ENCODE assay signal across 1 cellular context in the genomic region with DNA sequence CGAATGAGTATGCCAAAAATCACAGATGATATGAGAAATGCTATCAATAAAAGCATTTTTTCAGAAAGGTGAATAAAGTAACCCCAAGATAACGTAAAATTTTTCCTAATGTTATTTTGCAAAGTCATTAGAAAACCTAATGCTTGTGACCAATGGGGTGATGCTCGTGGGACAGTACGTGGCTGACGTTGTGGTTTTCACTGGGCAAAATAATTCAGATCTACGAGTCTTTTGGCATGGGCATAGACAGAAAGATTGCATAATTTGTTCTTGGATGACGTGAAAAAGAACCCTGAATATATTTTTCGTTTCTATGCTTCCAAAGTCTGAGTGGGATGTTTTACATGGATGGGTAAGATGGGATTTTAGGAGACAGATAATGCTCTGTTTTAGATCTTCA.
TF ChIP-seq lines count a peak whose summit lies in the region.

No MANE protein-coding gene starts in this region.

TF ChIP-seq in GM23338, 12 proteins besides CTCF, POLR2A, EP300 and RAD21 (continued from another document):
- TF ChIP-seq, protein P1, sequence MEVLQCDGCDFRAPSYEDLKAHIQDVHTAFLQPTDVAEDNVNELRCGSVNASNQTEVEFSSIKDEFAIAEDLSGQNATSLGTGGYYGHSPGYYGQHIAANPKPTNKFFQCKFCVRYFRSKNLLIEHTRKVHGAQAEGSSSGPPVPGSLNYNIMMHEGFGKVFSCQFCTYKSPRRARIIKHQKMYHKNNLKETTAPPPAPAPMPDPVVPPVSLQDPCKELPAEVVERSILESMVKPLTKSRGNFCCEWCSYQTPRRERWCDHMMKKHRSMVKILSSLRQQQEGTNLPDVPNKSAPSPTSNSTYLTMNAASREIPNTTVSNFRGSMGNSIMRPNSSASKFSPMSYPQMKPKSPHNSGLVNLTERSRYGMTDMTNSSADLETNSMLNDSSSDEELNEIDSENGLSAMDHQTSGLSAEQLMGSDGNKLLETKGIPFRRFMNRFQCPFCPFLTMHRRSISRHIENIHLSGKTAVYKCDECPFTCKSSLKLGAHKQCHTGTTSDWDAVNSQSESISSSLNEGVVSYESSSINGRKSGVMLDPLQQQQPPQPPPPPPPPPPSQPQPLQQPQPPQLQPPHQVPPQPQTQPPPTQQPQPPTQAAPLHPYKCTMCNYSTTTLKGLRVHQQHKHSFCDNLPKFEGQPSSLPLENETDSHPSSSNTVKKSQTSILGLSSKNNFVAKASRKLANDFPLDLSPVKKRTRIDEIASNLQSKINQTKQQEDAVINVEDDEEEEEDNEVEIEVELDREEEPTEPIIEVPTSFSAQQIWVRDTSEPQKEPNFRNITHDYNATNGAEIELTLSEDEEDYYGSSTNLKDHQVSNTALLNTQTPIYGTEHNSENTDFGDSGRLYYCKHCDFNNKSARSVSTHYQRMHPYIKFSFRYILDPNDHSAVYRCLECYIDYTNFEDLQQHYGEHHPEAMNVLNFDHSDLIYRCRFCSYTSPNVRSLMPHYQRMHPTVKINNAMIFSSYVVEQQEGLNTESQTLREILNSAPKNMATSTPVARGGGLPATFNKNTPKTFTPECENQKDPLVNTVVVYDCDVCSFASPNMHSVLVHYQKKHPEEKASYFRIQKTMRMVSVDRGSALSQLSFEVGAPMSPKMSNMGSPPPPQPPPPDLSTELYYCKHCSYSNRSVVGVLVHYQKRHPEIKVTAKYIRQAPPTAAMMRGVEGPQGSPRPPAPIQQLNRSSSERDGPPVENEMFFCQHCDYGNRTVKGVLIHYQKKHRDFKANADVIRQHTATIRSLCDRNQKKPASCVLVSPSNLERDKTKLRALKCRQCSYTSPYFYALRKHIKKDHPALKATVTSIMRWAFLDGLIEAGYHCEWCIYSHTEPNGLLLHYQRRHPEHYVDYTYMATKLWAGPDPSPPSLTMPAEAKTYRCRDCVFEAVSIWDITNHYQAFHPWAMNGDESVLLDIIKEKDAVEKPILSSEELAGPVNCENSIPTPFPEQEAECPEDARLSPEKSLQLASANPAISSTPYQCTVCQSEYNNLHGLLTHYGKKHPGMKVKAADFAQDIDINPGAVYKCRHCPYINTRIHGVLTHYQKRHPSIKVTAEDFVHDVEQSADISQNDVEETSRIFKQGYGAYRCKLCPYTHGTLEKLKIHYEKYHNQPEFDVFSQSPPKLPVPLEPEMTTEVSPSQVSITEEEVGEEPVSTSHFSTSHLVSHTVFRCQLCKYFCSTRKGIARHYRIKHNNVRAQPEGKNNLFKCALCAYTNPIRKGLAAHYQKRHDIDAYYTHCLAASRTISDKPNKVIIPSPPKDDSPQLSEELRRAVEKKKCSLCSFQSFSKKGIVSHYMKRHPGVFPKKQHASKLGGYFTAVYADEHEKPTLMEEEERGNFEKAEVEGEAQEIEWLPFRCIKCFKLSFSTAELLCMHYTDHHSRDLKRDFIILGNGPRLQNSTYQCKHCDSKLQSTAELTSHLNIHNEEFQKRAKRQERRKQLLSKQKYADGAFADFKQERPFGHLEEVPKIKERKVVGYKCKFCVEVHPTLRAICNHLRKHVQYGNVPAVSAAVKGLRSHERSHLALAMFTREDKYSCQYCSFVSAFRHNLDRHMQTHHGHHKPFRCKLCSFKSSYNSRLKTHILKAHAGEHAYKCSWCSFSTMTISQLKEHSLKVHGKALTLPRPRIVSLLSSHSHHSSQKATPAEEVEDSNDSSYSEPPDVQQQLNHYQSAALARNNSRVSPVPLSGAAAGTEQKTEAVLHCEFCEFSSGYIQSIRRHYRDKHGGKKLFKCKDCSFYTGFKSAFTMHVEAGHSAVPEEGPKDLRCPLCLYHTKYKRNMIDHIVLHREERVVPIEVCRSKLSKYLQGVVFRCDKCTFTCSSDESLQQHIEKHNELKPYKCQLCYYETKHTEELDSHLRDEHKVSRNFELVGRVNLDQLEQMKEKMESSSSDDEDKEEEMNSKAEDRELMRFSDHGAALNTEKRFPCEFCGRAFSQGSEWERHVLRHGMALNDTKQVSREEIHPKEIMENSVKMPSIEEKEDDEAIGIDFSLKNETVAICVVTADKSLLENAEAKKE (CRISPR knock-in tag; IDR thresholded peaks at IDR 0.05): no peak
- TF ChIP-seq EZH2phosphoT487 (IDR thresholded peaks at IDR 0.05; ENCODE audit: unreplicated experiment) (no peak), JUNB (IDR thresholded peaks at IDR 0.05; ENCODE audit: unreplicated experiment) (no peak), EZH2 (IDR thresholded peaks at IDR 0.05; ENCODE audit: low read depth, unreplicated experiment) (no peak), NANOG (IDR thresholded peaks at IDR 0.05; ENCODE audit: borderline replicate concordance) (no peak)
